ENCODE assay signal across 11 cellular contexts in the genomic region with DNA sequence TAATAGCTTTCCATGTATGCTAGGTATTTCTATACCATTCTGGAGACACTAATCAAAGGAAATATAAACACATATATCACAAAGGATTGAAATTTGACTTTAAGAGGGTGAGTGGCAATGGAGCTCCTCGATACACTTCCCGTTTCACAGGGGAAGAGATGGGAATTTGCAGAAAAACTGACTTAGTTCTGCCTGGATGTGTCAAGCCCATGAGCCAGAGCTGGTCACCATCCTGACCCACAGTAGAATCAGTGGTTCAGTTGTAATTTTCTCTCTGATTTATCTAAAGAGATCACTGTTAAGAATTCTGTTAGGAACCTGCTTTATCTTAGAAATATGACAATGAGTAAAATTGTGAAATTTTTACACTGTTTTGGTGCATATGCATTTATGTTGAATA. TPM values are rescaled to one million over a fixed set of nuclear protein-coding genes. Genes with fewer than 3 reads are reported as not detected.
DNase-seq lines count a peak whose midpoint lies in the region; ATAC-seq, FAIRE-seq and TF ChIP-seq lines count a peak whose summit lies in the region.
"Had no signal": no experiment of that assay in that cellular context is flagged by ENCODE, and none has a peak within 500 bp of the region (broad histone marks: within the 10 kb centered on the region; RNA-seq: fewer than 3 reads in every experiment).

No MANE protein-coding gene starts in this region.

- no peak overlapping the region for H3K4me3 Mint-ChIP-seq in nephron progenitor cell

- no peaks in the 10 kb centered on the region for H3K9me3 ChIP-seq in effector memory CD4-positive, alpha-beta T cell (ENCODE audit: control insufficient read depth, low read length)
- H3K9me3 ChIP-seq in smooth muscle cell (replicated peaks; ENCODE audit: low read depth) = no peaks in the 10 kb centered on the region

- no peak overlapping the region for H3K9ac ChIP-seq in smooth muscle cell (ENCODE audit: low read depth)

- peak overlapping the region; percentile 26 for H2AFZ ChIP-seq in smooth muscle cell (ENCODE audit: low read depth)

- H3K4me1 Mint-ChIP-seq in nephron progenitor cell = no peaks in the 10 kb centered on the region

- no peak overlapping the region for H3K27ac Mint-ChIP-seq in nephron progenitor cell
- H3K27ac Mint-ChIP-seq: IgD-negative memory B cell had no signal

- WGBS in smooth muscle cell (ENCODE audit: low lambda C conversion rate) = 73% methylated on average over 2 of the region's 2 CpGs

- H3F3A ChIP-seq in smooth muscle cell (ENCODE audit: low read depth) = no peaks in the 10 kb centered on the region

- peaks cover 22% of the 10 kb centered on the region for H3K4me1 ChIP-seq in effector memory CD4-positive, alpha-beta T cell (ENCODE audit: control insufficient read depth, insufficient read depth, low read length, poor library complexity, severe bottlenecking)
- no peaks in the 10 kb centered on the region for H3K4me1 ChIP-seq in smooth muscle cell (ENCODE audit: low read depth)

- peak overlapping the region; percentile 12 for H3K4me2 ChIP-seq in smooth muscle cell

- no peaks in the 10 kb centered on the region for H3K79me2 ChIP-seq in smooth muscle cell (ENCODE audit: low read depth)

- no peaks in the 10 kb centered on the region for H3K36me3 ChIP-seq in effector memory CD4-positive, alpha-beta T cell (ENCODE audit: control insufficient read depth, insufficient read depth, low read length)
- H3K36me3 ChIP-seq in smooth muscle cell (ENCODE audit: low read depth) = no peaks in the 10 kb centered on the region

- DNase-seq in GM19239 (ENCODE audit: insufficient read length, low spot score) (no peak), smooth muscle cell (lab: John Stamatoyannopoulos, UW; ENCODE audit: unreplicated experiment) (no peak), nephron progenitor cell (no peak), caudate nucleus (lab: John Stamatoyannopoulos, UW) (no peak)
- no peak for DNase-seq in effector memory CD4-positive, alpha-beta T cell
- DNase-seq in central memory CD4-positive, alpha-beta T cell = no peak
- DNase-seq: stimulated activated CD4-positive, alpha-beta T cell treated with anti-CD3 and anti-CD28 coated beads, Interleukin-4, amount 100 ng/mL, for 1 hour had no signal

- H3K27me3 Mint-ChIP-seq in nephron progenitor cell (ENCODE audit: low read depth, poor library complexity) = peaks cover 8% of the 10 kb centered on the region

- peak overlapping the region; percentile 66 for H3K27ac ChIP-seq in effector memory CD4-positive, alpha-beta T cell (ENCODE audit: insufficient read depth, low read length, poor library complexity, severe bottlenecking)
- no peak overlapping the region for H3K27ac ChIP-seq in smooth muscle cell (ENCODE audit: low read depth)
- no peak overlapping the region for H3K27ac ChIP-seq in caudate nucleus (ENCODE audit: low read depth, low read length)

- TF ChIP-seq CTCF in smooth muscle cell (IDR thresholded peaks at IDR 0.05; ENCODE audit: borderline replicate concordance, insufficient read depth, poor library complexity, severe bottlenecking) (no peak), nephron progenitor cell (IDR thresholded peaks at IDR 0.05) (no peak)

- H3K4me3 ChIP-seq in effector memory CD4-positive, alpha-beta T cell (ENCODE audit: insufficient read depth, low read depth, low read length, poor library complexity, severe bottlenecking) = peak overlapping the region; percentile 41
- H3K4me3 ChIP-seq in smooth muscle cell = no peak overlapping the region

- ATAC-seq in HG03354 (IDR thresholded peaks at IDR 0.05; ENCODE audit: poor library complexity, severe bottlenecking, unreplicated experiment) (peak; percentile 2), HG03196 (IDR thresholded peaks at IDR 0.05; ENCODE audit: unreplicated experiment) (no peak)

- no peaks in the 10 kb centered on the region for H3K36me3 Mint-ChIP-seq in nephron progenitor cell (ENCODE audit: low read depth)

- H3K9me3 Mint-ChIP-seq in nephron progenitor cell = peaks cover 6% of the 10 kb centered on the region

- H4K20me1 ChIP-seq in smooth muscle cell (ENCODE audit: low read depth) = no peaks in the 10 kb centered on the region

- peak; percentile 52 for FAIRE-seq in GM19239 (lab: Jason Lieb, UNC)

- no peaks in the 10 kb centered on the region for H3K27me3 ChIP-seq in effector memory CD4-positive, alpha-beta T cell (replicated peaks; ENCODE audit: control insufficient read depth, insufficient read depth, low read length, poor library complexity, severe bottlenecking)
- peaks cover 5% of the 10 kb centered on the region for H3K27me3 ChIP-seq in smooth muscle cell (ENCODE audit: low read depth)

RNA-seq across cellular contexts. Expression of a gene that starts 34.2 kb away (rescaled TPM):
- 1.3 and 2.0 TPM in 2 replicates for total RNA-seq in smooth muscle cell
- 0.64 and 0.87 TPM in 2 replicates for polyA plus RNA-seq in smooth muscle cell

RNA-seq across cellular contexts. Expression of a gene that starts 53.5 kb away (rescaled TPM):
- not detected in 2 replicates for total RNA-seq in smooth muscle cell
- polyA plus RNA-seq in smooth muscle cell = 0.25 TPM in 1 of 2 replicates, not detected in the other
- total RNA-seq: mesenteric fat pad had no signal
- polyA plus RNA-seq: IgD-negative memory B cell had no signal
